ENCODE assay signal across 9 cellular contexts in genomic region chr9:105157178-105157583, GRCh38.
A peak's percentile ranks its signal among the peaks of the same experiment; 100 is the strongest.
DNase-seq lines count a peak whose midpoint lies in the region; ATAC-seq, FAIRE-seq and TF ChIP-seq lines count a peak whose summit lies in the region.
"Had no signal": no experiment of that assay in that cellular context is flagged by ENCODE, and none has a peak within 500 bp of the region (broad histone marks: within the 10 kb centered on the region; RNA-seq: fewer than 3 reads in every experiment).

No MANE protein-coding gene starts in this region.

- H3K9me3 ChIP-seq in pancreas, result no peaks in the 10 kb centered on the region

- H3K4me1 ChIP-seq in pancreas, result no peaks in the 10 kb centered on the region

- no peaks in the 10 kb centered on the region for H3K36me3 ChIP-seq in pancreas

- no peaks in the 10 kb centered on the region for H3K27me3 ChIP-seq in pancreas

- TF ChIP-seq CTCF in CD14-positive monocyte (IDR thresholded peaks at IDR 0.05) (peak; percentile 62), pancreas (IDR thresholded peaks at IDR 0.05) (peak in 3 of 4 donors; percentile 16 to 29 (median 19))

- H3K27ac ChIP-seq in pancreas, result no peak overlapping the region
- H3K27ac ChIP-seq: SK-N-MC had no signal

- H3K36me3 Mint-ChIP-seq in CD14-positive monocyte, result no peaks in the 10 kb centered on the region
- no peaks in the 10 kb centered on the region for H3K36me3 Mint-ChIP-seq in activated naive CD8-positive, alpha-beta T cell treated with anti-CD3 and anti-CD28 coated beads, Interleukin-2, amount 50 U/mL, for 24 hours (ENCODE audit: low read depth)

- H3K9me3 Mint-ChIP-seq in CD14-positive monocyte, result no peaks in the 10 kb centered on the region
- H3K9me3 Mint-ChIP-seq in activated naive CD8-positive, alpha-beta T cell treated with anti-CD3 and anti-CD28 coated beads, Interleukin-2, amount 50 U/mL, for 24 hours, result no peaks in the 10 kb centered on the region

- H3K4me1 Mint-ChIP-seq in CD14-positive monocyte, result peaks cover 21% of the 10 kb centered on the region
- H3K4me1 Mint-ChIP-seq in activated naive CD8-positive, alpha-beta T cell treated with anti-CD3 and anti-CD28 coated beads, Interleukin-2, amount 50 U/mL, for 24 hours, result no peaks in the 10 kb centered on the region

- intact Hi-C loops in CD14-positive monocyte (cut with micrococcal nuclease) (loop anchor here (2.0 to 10.0 kb wide), 4 partner anchors 150 to 372 kb away; partner anchors contain the start of gene ABCA1 (in 1 of the 2)), Right ventricle myocardium inferior (cut with DNase I) (loop anchor here (1.0 to 2.0 kb wide), 3 partner anchors 166 to 231 kb away; no protein-coding TSS in a partner anchor), pancreas (cut with DNase I) (loop anchor here in 1 of 3 donors (10.0 kb wide), 1 partner anchor 232 kb away; the partner anchor contains the start of gene ABCA1)

- H3K27ac Mint-ChIP-seq in CD14-positive monocyte, result peak overlapping the region in 4 of 7 donors; percentile 18 to 83 (median 74)
- no peak overlapping the region for H3K27ac Mint-ChIP-seq in activated naive CD8-positive, alpha-beta T cell treated with anti-CD3 and anti-CD28 coated beads, Interleukin-2, amount 50 U/mL, for 24 hours

- FAIRE-seq in GM18507 (lab: Jason Lieb, UNC) (peak; percentile 77), pancreas (lab: Jason Lieb, UNC) (peak; percentile 80)

- 7 to 13% methylated on average over 4 of the region's 4 CpGs for WGBS in pancreas, 2 donors

- H3K4me3 ChIP-seq in pancreas, result no peak overlapping the region
- H3K4me3 ChIP-seq: SK-N-MC had no signal

- ATAC-seq in HG02981 (IDR thresholded peaks at IDR 0.05; ENCODE audit: unreplicated experiment), result peak; percentile 78
- peak; percentile 71 for ATAC-seq in activated naive CD8-positive, alpha-beta T cell treated with anti-CD3 and anti-CD28 coated beads, Interleukin-2, amount 50 U/mL, for 24 hours
- ATAC-seq in Right ventricle myocardium inferior, result peak; percentile 88
- peak; percentile 91 to 97 (median 94) for ATAC-seq in pancreas

- peak; percentile 57 for DNase-seq in CD14-positive monocyte (ENCODE audit: low spot score)
- DNase-seq in GM18507 (ENCODE audit: extremely low spot score, insufficient read length, low read depth), result no peak
- peak; percentile 34 for DNase-seq in NCI-H345 treated with DMSO at 0.1 percent for 48 hours (lab: John Stamatoyannopoulos, UW; ENCODE audit: unreplicated experiment)
- DNase-seq in activated naive CD8-positive, alpha-beta T cell treated with anti-CD3 and anti-CD28 coated beads, Interleukin-2, amount 50 U/mL, for 24 hours, result peak; percentile 9
- DNase-seq in Right ventricle myocardium inferior (ENCODE audit: missing footprints), result no peak
- peak in 4 of 6 donors; percentile 23 to 47 (median 40) for DNase-seq in pancreas
- DNase-seq in NCI-H2107 treated with DMSO at 0.1 percent for 48 hours (lab: John Stamatoyannopoulos, UW; ENCODE audit: unreplicated experiment), result no peak

- peaks cover 0 to 2% (median 2%) of the 10 kb centered on the region in 3 donors for H3K27me3 Mint-ChIP-seq in CD14-positive monocyte (ENCODE audit: low read depth in 3 of 3)
- no peaks in the 10 kb centered on the region for H3K27me3 Mint-ChIP-seq in activated naive CD8-positive, alpha-beta T cell treated with anti-CD3 and anti-CD28 coated beads, Interleukin-2, amount 50 U/mL, for 24 hours

- H3K4me3 Mint-ChIP-seq in CD14-positive monocyte, result no peak overlapping the region
- H3K4me3 Mint-ChIP-seq in activated naive CD8-positive, alpha-beta T cell treated with anti-CD3 and anti-CD28 coated beads, Interleukin-2, amount 50 U/mL, for 24 hours, result no peak overlapping the region

Comparison
In these comparisons a context has a peak if more than half of its experiments do, and no peak if none do; other contexts are left out.
1. DNase-seq: peak in CD14-positive monocyte (single experiment), NCI-H345 treated with DMSO at 0.1 percent for 48 hours (single experiment), activated naive CD8-positive, alpha-beta T cell treated with anti-CD3 and anti-CD28 coated beads, Interleukin-2, amount 50 U/mL, for 24 hours (single experiment) and pancreas (4 of 6); none in GM18507 (single experiment), Right ventricle myocardium inferior (single experiment) and NCI-H2107 treated with DMSO at 0.1 percent for 48 hours (single experiment).
2. Peak in every context shown above with its lines, with median percentiles within 50 percentile points of each other: ATAC-seq.